8 cellular contexts compared by ENCODE assay signal in genomic region chr14:24146622-24146977, GRCh38. TPM values are rescaled to one million over a fixed set of nuclear protein-coding genes. Genes with fewer than 3 reads are reported as not detected.
DNase-seq lines count a peak whose midpoint lies in the region; ATAC-seq and TF ChIP-seq lines count a peak whose summit lies in the region.

No MANE protein-coding gene starts in this region.

- intact Hi-C loops in dendritic cell treated with granulocyte-macrophage colony-stimulating factor and Interleukin-4, amounts not matched to agents 40 ng/mL and 50 ng/mL, for 4 days (cut with micrococcal nuclease) = loop anchor here (2.0 kb wide), 2 partner anchors 42 to 86 kb away; partner anchors contain the start of genes GMPR2, IPO4 and NEDD8
- intact Hi-C loops in left lung (cut with DNase I) = no loop called here

- H3K4me3 ChIP-seq in BLaER1 treated with 17β-estradiol and CSF1 and Interleukin-3, amounts not matched to agents 10 nM and 100 nM = peak overlapping the region; percentile 88 to 99 (median 92)
- H3K4me3 ChIP-seq in left lung = peak overlapping the region; percentile 80 to 100

- H3K4me1 ChIP-seq in BLaER1 treated with 17β-estradiol and CSF1 and Interleukin-3, amounts not matched to agents 10 nM and 100 nM = peaks cover 57 to 74% (median 59%) of the 10 kb centered on the region in 10 experiments
- peaks cover 16 to 52% of the 10 kb centered on the region in 2 donors for H3K4me1 ChIP-seq in left lung

- peaks cover 88% of the 10 kb centered on the region for H3K36me3 Mint-ChIP-seq in dendritic cell treated with granulocyte-macrophage colony-stimulating factor and Interleukin-4, amounts not matched to agents 40 ng/mL and 50 ng/mL, for 4 days (ENCODE audit: low read depth)

- H3K4me1 Mint-ChIP-seq in dendritic cell treated with granulocyte-macrophage colony-stimulating factor and Interleukin-4, amounts not matched to agents 40 ng/mL and 50 ng/mL, for 4 days (ENCODE audit: low read depth) = peaks cover 65% of the 10 kb centered on the region

- peak overlapping the region; percentile 79 to 96 (median 90) for H3K9ac ChIP-seq in BLaER1 treated with 17β-estradiol and CSF1 and Interleukin-3, amounts not matched to agents 10 nM and 100 nM

- peaks cover 4 to 64% (median 49%) of the 10 kb centered on the region in 11 experiments; a peak in 18 of 22 replicates for H4K20me1 ChIP-seq in BLaER1 treated with 17β-estradiol and CSF1 and Interleukin-3, amounts not matched to agents 10 nM and 100 nM

- no peaks in the 10 kb centered on the region for H3K9me3 Mint-ChIP-seq in dendritic cell treated with granulocyte-macrophage colony-stimulating factor and Interleukin-4, amounts not matched to agents 40 ng/mL and 50 ng/mL, for 4 days

- H3K27me3 ChIP-seq in BLaER1 treated with 17β-estradiol and CSF1 and Interleukin-3, amounts not matched to agents 10 nM and 100 nM = no peaks in the 10 kb centered on the region
- no peaks in the 10 kb centered on the region for H3K27me3 ChIP-seq in left lung

- no peak for TF ChIP-seq CTCF in left lung (IDR thresholded peaks at IDR 0.05)

- H3K27me3 Mint-ChIP-seq in dendritic cell treated with granulocyte-macrophage colony-stimulating factor and Interleukin-4, amounts not matched to agents 40 ng/mL and 50 ng/mL, for 4 days = no peaks in the 10 kb centered on the region

- H3K9me3 ChIP-seq in BLaER1 treated with 17β-estradiol and CSF1 and Interleukin-3, amounts not matched to agents 10 nM and 100 nM (replicated peaks in 1 of 11) = no peaks in the 10 kb centered on the region
- H3K9me3 ChIP-seq in left lung = no peaks in the 10 kb centered on the region

- peak overlapping the region; percentile 98 for H3K4me3 Mint-ChIP-seq in dendritic cell treated with granulocyte-macrophage colony-stimulating factor and Interleukin-4, amounts not matched to agents 40 ng/mL and 50 ng/mL, for 4 days

- peak overlapping the region; percentile 91 for H3K27ac Mint-ChIP-seq in dendritic cell treated with granulocyte-macrophage colony-stimulating factor and Interleukin-4, amounts not matched to agents 40 ng/mL and 50 ng/mL, for 4 days

- ATAC-seq in GM19372 (IDR thresholded peaks at IDR 0.05; ENCODE audit: low read depth, unreplicated experiment) (peak; percentile 52), HG03520 (IDR thresholded peaks at IDR 0.05; ENCODE audit: unreplicated experiment) (peak; percentile 54), left lung (peak; percentile 89)

- DNase-seq in NCI-H526 (lab: John Stamatoyannopoulos, UW) = peak; percentile 95 to 98
- DNase-seq in activated CD4-positive, alpha-beta T cell treated with anti-CD3 and anti-CD28 coated beads, Interleukin-2, amount 50 U/mL, for 1 hour = peak; percentile 75
- DNase-seq in left lung = peak; percentile 97 to 98
- DNase-seq in stimulated activated CD4-positive, alpha-beta T cell treated with anti-CD3 and anti-CD28 coated beads, Interleukin-2, amount 100 ng/mL, for 4 hours (ENCODE audit: low read depth) = peak; percentile 73

- H3K27ac ChIP-seq in BLaER1 treated with 17β-estradiol and CSF1 and Interleukin-3, amounts not matched to agents 10 nM and 100 nM = peak overlapping the region; percentile 34 to 94 (median 88); a peak in 21 of 22 replicates
- peak overlapping the region; percentile 92 to 95 for H3K27ac ChIP-seq in left lung

- peak overlapping the region; percentile 85 to 98 (median 95) for H3K4me2 ChIP-seq in BLaER1 treated with 17β-estradiol and CSF1 and Interleukin-3, amounts not matched to agents 10 nM and 100 nM

- peaks cover 43 to 67% (median 58%) of the 10 kb centered on the region in 11 experiments for H3K36me3 ChIP-seq in BLaER1 treated with 17β-estradiol and CSF1 and Interleukin-3, amounts not matched to agents 10 nM and 100 nM
- peaks cover 0 to 55% of the 10 kb centered on the region in 2 donors for H3K36me3 ChIP-seq in left lung

RNA-seq across cellular contexts. Expression of gene PSME2, which starts 0.2 kb away (rescaled TPM):
- total RNA-seq in left lung = 100 to 1,000 TPM; 134 to 224 TPM

RNA-seq across cellular contexts. Expression of gene RNF31, which starts 0.7 kb away (rescaled TPM):
- 10 to 100 TPM; 49.3 to 61.5 TPM for total RNA-seq in left lung

RNA-seq across cellular contexts. Expression of gene EMC9, which starts 5.2 kb away (rescaled TPM):
- total RNA-seq in left lung = 10 to 100 TPM; 16.2 to 18.1 TPM

RNA-seq across cellular contexts. Expression of gene PSME1, which starts 10.6 kb away (rescaled TPM):
- total RNA-seq in left lung = 100 to 1,000 TPM; 190 to 203 TPM

RNA-seq across cellular contexts. Expression of gene IRF9, which starts 14.5 kb away (rescaled TPM):
- total RNA-seq in left lung = 100 to 1,000 TPM in 1 of 2 donors, 10 to 100 TPM in 1; 95.6 to 131 TPM

Comparison
In these comparisons a context has a peak if more than half of its experiments do, and no peak if none do; other contexts are left out.
1. Peak in every context shown above with its lines: DNase-seq, ATAC-seq, H3K4me3 ChIP-seq and H3K27ac ChIP-seq.